Comparison of ENCODE assay signal across 23 cellular contexts in the genomic region with DNA sequence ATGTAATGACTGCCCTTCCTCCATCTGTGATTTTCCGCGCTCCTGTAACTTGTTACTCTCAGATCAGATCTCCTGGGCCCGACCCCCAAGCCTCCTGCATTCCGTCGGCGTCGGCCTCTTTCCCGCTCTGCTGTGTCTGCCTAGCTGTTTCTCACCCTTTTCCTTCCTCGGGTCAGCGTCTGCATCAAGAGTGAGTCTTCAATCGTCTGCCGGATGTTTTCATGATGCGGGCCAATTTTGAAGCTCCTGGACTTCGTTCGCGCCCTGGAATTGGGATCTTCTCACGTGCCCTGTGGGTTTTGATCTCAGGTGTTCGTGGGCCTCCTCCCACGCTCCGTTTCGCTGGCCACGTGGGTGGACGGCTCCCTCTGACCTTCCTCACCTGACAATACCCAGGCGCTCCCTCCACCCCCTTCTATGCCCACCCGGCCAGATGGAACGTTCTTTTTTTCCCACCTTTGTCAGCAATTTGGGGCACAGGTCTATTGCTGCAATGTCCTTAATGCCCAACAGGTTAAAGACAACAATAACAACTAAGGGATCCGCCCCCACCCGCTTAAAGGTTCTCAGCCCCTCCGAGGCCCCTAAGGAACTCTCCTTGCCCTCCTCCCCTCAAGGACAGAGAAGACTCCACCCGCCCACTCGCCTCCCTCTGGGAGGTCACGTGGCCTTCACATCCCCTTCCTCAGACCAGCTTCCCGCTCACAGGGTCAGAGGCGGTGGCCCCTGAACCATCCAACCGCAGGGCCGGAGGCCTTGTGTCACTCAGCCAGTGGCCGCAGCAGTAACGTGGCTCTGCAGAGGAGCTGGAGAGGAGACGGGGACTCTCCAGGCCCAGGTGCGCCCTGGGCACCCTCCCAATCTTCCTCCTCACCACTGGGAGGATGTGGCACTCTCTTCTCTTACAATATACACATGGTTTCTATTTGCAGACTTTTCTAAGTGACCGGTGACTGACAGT.
DNase-seq lines count a peak whose midpoint lies in the region; ATAC-seq and TF ChIP-seq lines count a peak whose summit lies in the region.
"Had no signal": no experiment of that assay in that cellular context is flagged by ENCODE, and none has a peak within 500 bp of the region (broad histone marks: within the 10 kb centered on the region; RNA-seq: fewer than 3 reads in every experiment).

No MANE protein-coding gene starts in this region.

- dilution Hi-C loops in IMR-90 (cut with HindIII; ENCODE audit: low sequenced_read_pairs, unreplicated experiment) = no loop called here

- no peaks in the 10 kb centered on the region for H3K9me1 ChIP-seq in IMR-90 (ENCODE audit: insufficient read depth, low read length)

- CTCF ChIA-PET in IMR-90 (lab: Yijun Ruan, JAX) = no interaction called here
- CTCF ChIA-PET in CD4-positive, alpha-beta memory T cell (lab: Charles Lee; ENCODE audit: partially characterized antibody) = no interaction called here

- no peak for TF ChIP-seq CTCF in IMR-90 (conservative IDR thresholded peaks at IDR 0.05; ENCODE audit: low read depth, low read length)
- no peak for TF ChIP-seq CTCF in fibroblast of villous mesenchyme (IDR thresholded peaks at IDR 0.05; ENCODE audit: insufficient read depth, low read depth, low read length)

- H3K36me3 ChIP-seq in IMR-90 (ENCODE audit: control insufficient read depth, insufficient read depth, low read length) = no peaks in the 10 kb centered on the region
- H3K36me3 ChIP-seq in neuronal stem cell (replicated peaks in 1 of 2; ENCODE audit: control insufficient read depth in 2 of 2, insufficient read depth in 2 of 2, low read length in 2 of 2) = no peaks in the 10 kb centered on the region
- H3K36me3 ChIP-seq in CD4-positive, alpha-beta memory T cell (ENCODE audit: insufficient read depth, low read length) = no peaks in the 10 kb centered on the region

- POLR2A ChIA-PET in IMR-90 (lab: Charles Lee; ENCODE audit: unreplicated experiment) = no interaction called here
- POLR2A ChIA-PET in CD4-positive, alpha-beta memory T cell (lab: Charles Lee; ENCODE audit: partially characterized antibody) = no interaction called here

- H3K56ac ChIP-seq in IMR-90 (ENCODE audit: extremely low read depth, insufficient read depth, low read length) = no peak overlapping the region

- H2BK5ac ChIP-seq in IMR-90 (ENCODE audit: low read depth, low read length, poor library complexity, severe bottlenecking) = no peak overlapping the region
- no peak overlapping the region for H2BK5ac ChIP-seq in neuronal stem cell (ENCODE audit: low read length)

- H3K9me3 Mint-ChIP-seq in CD4-positive, alpha-beta memory T cell = peaks cover 0 to 4% (median 0%) of the 10 kb centered on the region in 8 donors
- H3K9me3 Mint-ChIP-seq: activated T-cell treated with anti-CD3 and anti-CD28 coated beads, Interleukin-2, amount 50 U/mL, for 72 hours; type B pancreatic cell had no signal

- peak; percentile 3 for DNase-seq in NCI-H510A treated with DMSO at 0.1 percent for 48 hours (lab: John Stamatoyannopoulos, UW)
- no peak for DNase-seq in NCI-H510A (lab: John Stamatoyannopoulos, UW)
- DNase-seq in IMR-90 = no peak
- DNase-seq in fibroblast of villous mesenchyme (ENCODE audit: low read depth) = peak; percentile 25
- DNase-seq in neuronal stem cell (ENCODE audit: low spot score) = no peak
- DNase-seq in NCI-H2107 (lab: John Stamatoyannopoulos, UW) = no peak
- DNase-seq in CD4-positive, alpha-beta memory T cell = no peak
- DNase-seq: activated T-cell treated with anti-CD3 and anti-CD28 coated beads, Interleukin-2, amount 50 U/mL, for 72 hours; Caco-2; effector memory CD4-positive, alpha-beta T cell; Kasumi-1; NCI-H1092 treated with DMSO at 0.1 percent for 48 hours; NCI-H2081; NCI-H524; stimulated activated CD4-positive, alpha-beta T cell treated with anti-CD3 and anti-CD28 coated beads, Interleukin-4, amount 100 ng/mL, for 1 hour; stimulated activated naive CD8-positive, alpha-beta T cell treated with anti-CD3 and anti-CD28 coated beads, Interleukin-15, Interleukin-2, amounts not matched to agents 100 U/mL and 50 U/mL, for 24 hours; T1000 had no signal

- no peak overlapping the region for H2BK20ac ChIP-seq in IMR-90 (ENCODE audit: low read depth, low read length)

- no peaks in the 10 kb centered on the region for H4K20me1 ChIP-seq in IMR-90 (ENCODE audit: insufficient read depth, low read length)

- H3K18ac ChIP-seq in IMR-90 (ENCODE audit: low read depth, low read length) = no peak overlapping the region
- H3K18ac ChIP-seq in neuronal stem cell (ENCODE audit: low read length) = peak overlapping the region; percentile 69

- H3K14ac ChIP-seq in IMR-90 (replicated peaks; ENCODE audit: low read depth, low read length) (no peak overlapping the region), neuronal stem cell (ENCODE audit: low read length) (no peak overlapping the region)

- TF ChIP-seq RAD21 in IMR-90 (IDR thresholded peaks at IDR 0.05; ENCODE audit: low read length) = no peak

- H3K4ac ChIP-seq in IMR-90 (ENCODE audit: low read depth, low read length) (no peak overlapping the region), neuronal stem cell (ENCODE audit: low read length) (no peak overlapping the region)

- no peak overlapping the region for H2BK15ac ChIP-seq in IMR-90 (ENCODE audit: low read depth, low read length)
- H2BK15ac ChIP-seq in neuronal stem cell (ENCODE audit: low read length) = no peak overlapping the region

- ATAC-seq in IMR-90 (ENCODE audit: low read depth) (no peak), GM21381 (IDR thresholded peaks at IDR 0.05; ENCODE audit: unreplicated experiment) (no peak)
- ATAC-seq: activated T-cell treated with anti-CD3 and anti-CD28 coated beads, Interleukin-2, amount 50 U/mL, for 72 hours; HCT116; stimulated activated naive CD8-positive, alpha-beta T cell treated with anti-CD3 and anti-CD28 coated beads, Interleukin-15, Interleukin-2, amounts not matched to agents 100 U/mL and 50 U/mL, for 24 hours had no signal

- H2BK12ac ChIP-seq in neuronal stem cell (ENCODE audit: low read length) = no peak overlapping the region

- 83% methylated on average over 26 of the region's 41 CpGs; no CpG with 5 or more reads in 1 of the 2 experiments for WGBS in IMR-90 (ENCODE audit: extremely low coverage in 2 of 2, insufficient read length in 1 of 2), 2 experiments
- no CpG with 5 or more reads among the region's 41 CpGs for WGBS in neuronal stem cell (ENCODE audit: extremely low coverage in 2 of 2, insufficient read length in 2 of 2, insufficient replicate concordance in 1 of 2), 2 donors

- no peak overlapping the region for H3K23ac ChIP-seq in IMR-90 (ENCODE audit: low read depth, low read length)
- no peak overlapping the region for H3K23ac ChIP-seq in neuronal stem cell (ENCODE audit: low read depth, low read length, poor library complexity)

- TF ChIP-seq POLR2A in IMR-90 (IDR thresholded peaks at IDR 0.05; ENCODE audit: low read depth, low read length) = no peak

- intact Hi-C loops in IMR-90 (cut with micrococcal nuclease) = loop anchor here (10.0 kb wide), 2 partner anchors 284 to 494 kb away; no protein-coding TSS in a partner anchor
- intact Hi-C loops in CD4-positive, alpha-beta memory T cell (cut with micrococcal nuclease) = no loop called here

- in situ Hi-C loops in IMR-90 (cut with MboI; ENCODE audit: low sequenced_read_pairs) = loop anchor here (10.0 kb wide), 1 partner anchor 644 kb away; no protein-coding TSS in a partner anchor

- no peak overlapping the region for H3K9ac ChIP-seq in IMR-90 (ENCODE audit: low read depth, low read length)
- H3K9ac ChIP-seq in neuronal stem cell (ENCODE audit: low read depth, low read length, poor library complexity) = no peak overlapping the region
- H3K9ac ChIP-seq: parathyroid adenoma had no signal

- peak overlapping the region; percentile 28 for H2AK9ac ChIP-seq in IMR-90 (replicated peaks; ENCODE audit: low read depth, low read length, poor library complexity)

- no peak overlapping the region for H3K4me3 ChIP-seq in IMR-90 (ENCODE audit: insufficient read depth, low read depth, low read length)
- H3K4me3 ChIP-seq in fibroblast of villous mesenchyme (ENCODE audit: low read depth, low read length) = no peak overlapping the region
- H3K4me3 ChIP-seq in neuronal stem cell (ENCODE audit: low read length in 2 of 2) = no peak overlapping the region
- H3K4me3 ChIP-seq in CD4-positive, alpha-beta memory T cell (ENCODE audit: low read length in 2 of 2) = no peak overlapping the region
- H3K4me3 ChIP-seq: skin epidermis had no signal

- H3K27me3 Mint-ChIP-seq in CD4-positive, alpha-beta memory T cell = peaks cover 24 to 46% of the 10 kb centered on the region in 2 donors

- H3K27me3 ChIP-seq in IMR-90 (ENCODE audit: control insufficient read depth, insufficient read depth, low read length) (peaks cover 64% of the 10 kb centered on the region), neuronal stem cell (ENCODE audit: control insufficient read depth in 3 of 3, insufficient read depth in 3 of 3, low read depth in 1 of 3, low read length in 3 of 3) (peaks cover 0 to 28% (median 0%) of the 10 kb centered on the region in 3 experiments)
- H3K27me3 ChIP-seq in CD4-positive, alpha-beta memory T cell (ENCODE audit: insufficient read depth, low read length) = no peaks in the 10 kb centered on the region

- H3K4me1 Mint-ChIP-seq in CD4-positive, alpha-beta memory T cell = no peaks in the 10 kb centered on the region

- H3K27ac Mint-ChIP-seq in CD4-positive, alpha-beta memory T cell = peak overlapping the region in 1 of 7 donors; percentile 57
- H3K27ac Mint-ChIP-seq: activated naive CD8-positive, alpha-beta T cell; activated T-cell treated with anti-CD3 and anti-CD28 coated beads, Interleukin-2, amount 50 U/mL, for 72 hours; type B pancreatic cell had no signal

- BruUV-seq in IMR-90 (replicated peaks; lab: Mats Ljungman, UMichigan) = no TSS peak

- H3K27ac ChIP-seq in IMR-90 (ENCODE audit: insufficient read depth, low read length) (no peak overlapping the region), neuronal stem cell (replicated peaks; ENCODE audit: low read length) (no peak overlapping the region)
- H3K27ac ChIP-seq in CD4-positive, alpha-beta memory T cell (ENCODE audit: low read depth, low read length) = no peak overlapping the region
- H3K27ac ChIP-seq: parathyroid adenoma, skin epidermis had no signal

- H3K4me2 ChIP-seq in IMR-90 (ENCODE audit: low read depth, low read length) = no peak overlapping the region
- no peak overlapping the region for H3K4me2 ChIP-seq in neuronal stem cell (ENCODE audit: insufficient read depth, low read length, poor library complexity, severe bottlenecking)

- H3K4me3 Mint-ChIP-seq in CD4-positive, alpha-beta memory T cell = no peak overlapping the region
- H3K4me3 Mint-ChIP-seq: activated naive CD8-positive, alpha-beta T cell; activated T-cell treated with anti-CD3 and anti-CD28 coated beads, Interleukin-2, amount 50 U/mL, for 72 hours; type B pancreatic cell had no signal

- H2BK120ac ChIP-seq in IMR-90 (ENCODE audit: low read depth, low read length) (no peak overlapping the region), neuronal stem cell (ENCODE audit: low read depth, low read length) (no peak overlapping the region)

- H3K79me1 ChIP-seq in IMR-90 (ENCODE audit: low read depth in 1 of 2, low read length in 2 of 2) = no peaks in the 10 kb centered on the region
- no peaks in the 10 kb centered on the region for H3K79me1 ChIP-seq in neuronal stem cell (ENCODE audit: low read depth, low read length)

- peak overlapping the region; percentile 51 for H2AFZ ChIP-seq in IMR-90 (replicated peaks; ENCODE audit: low read length, poor library complexity)
- H2AFZ ChIP-seq in neuronal stem cell (ENCODE audit: low read length) = peak overlapping the region; percentile 59
- H2AFZ ChIP-seq: parathyroid adenoma had no signal

- H2AK5ac ChIP-seq in IMR-90 (ENCODE audit: low read depth, low read length) (no peak overlapping the region), neuronal stem cell (ENCODE audit: low read depth, low read length) (peak overlapping the region; percentile 26)

- no peak overlapping the region for H4K5ac ChIP-seq in IMR-90 (ENCODE audit: low read depth, low read length)

- H4K8ac ChIP-seq in IMR-90 (ENCODE audit: low read depth in 2 of 2, low read length in 2 of 2) = no peak overlapping the region
- no peak overlapping the region for H4K8ac ChIP-seq in neuronal stem cell (ENCODE audit: low read depth, low read length)

- H3K9me3 ChIP-seq in IMR-90 (ENCODE audit: control insufficient read depth, insufficient read depth, low read length) = peaks cover 4% of the 10 kb centered on the region; the same call in 1 of the 2 replicates
- H3K9me3 ChIP-seq in neuronal stem cell (replicated peaks in 1 of 2; ENCODE audit: control insufficient read depth in 2 of 2, insufficient read depth in 1 of 2, low read depth in 1 of 2, low read length in 2 of 2) = peaks cover 0 to 3% of the 10 kb centered on the region in 2 donors
- H3K9me3 ChIP-seq in CD4-positive, alpha-beta memory T cell (ENCODE audit: control insufficient read depth in 1 of 2, low read length in 2 of 2) = no peaks in the 10 kb centered on the region
- H3K9me3 ChIP-seq: Caco-2 had no signal

- H4K91ac ChIP-seq in IMR-90 (ENCODE audit: insufficient read depth, low read depth, low read length) (no peak overlapping the region), neuronal stem cell (ENCODE audit: low read depth, low read length, poor library complexity) (no peak overlapping the region)

- no peaks in the 10 kb centered on the region for H3K4me1 ChIP-seq in IMR-90 (ENCODE audit: control insufficient read depth, insufficient read depth, low read length)
- H3K4me1 ChIP-seq in neuronal stem cell (ENCODE audit: control insufficient read depth in 2 of 2, insufficient read depth in 1 of 2, low read depth in 1 of 2, low read length in 2 of 2) = peaks cover 2 to 15% of the 10 kb centered on the region in 2 donors
- H3K4me1 ChIP-seq in CD4-positive, alpha-beta memory T cell (ENCODE audit: insufficient read depth, low read length) = no peaks in the 10 kb centered on the region
- H3K4me1 ChIP-seq: Caco-2, parathyroid adenoma had no signal

- H3K36me3 Mint-ChIP-seq in CD4-positive, alpha-beta memory T cell = no peaks in the 10 kb centered on the region
- H3K36me3 Mint-ChIP-seq: activated naive CD8-positive, alpha-beta T cell; type B pancreatic cell had no signal

Comparison
In these comparisons a context has a peak if more than half of its experiments do, and no peak if none do; other contexts are left out.
1. DNase-seq: peak in NCI-H510A treated with DMSO at 0.1 percent for 48 hours (single experiment) and fibroblast of villous mesenchyme (single experiment); none in NCI-H510A (single experiment), IMR-90 (single experiment), neuronal stem cell (single experiment), NCI-H2107 (single experiment) and CD4-positive, alpha-beta memory T cell (0 of 5).